ENCODE assay signal across 8 cellular contexts in genomic region chr12:643478-644292, GRCh38. TPM values are rescaled to one million over a fixed set of nuclear protein-coding genes. Genes with fewer than 3 reads are reported as not detected.
DNase-seq lines count a peak whose midpoint lies in the region; ATAC-seq and TF ChIP-seq lines count a peak whose summit lies in the region.

No MANE protein-coding gene starts in this region.

- peak; percentile 31 for TF ChIP-seq POLR2A in Raji (IDR thresholded peaks at IDR 0.05; ENCODE audit: insufficient read depth, low read depth, low read length)

- H3K9me3 ChIP-seq in neutrophil: no peaks in the 10 kb centered on the region

- H3K4me3 ChIP-seq in epithelial cell of proximal tubule (ENCODE audit: low read depth, low read length) (peak overlapping the region; percentile 60), neutrophil (ENCODE audit: low read depth in 1 of 2, low read length in 1 of 2) (peak overlapping the region; percentile 83 to 93)

- H3K36me3 ChIP-seq in neutrophil: peaks cover 19% of the 10 kb centered on the region

- DNase-seq in stimulated activated CD4-positive, alpha-beta T cell treated with anti-CD3 and anti-CD28 coated beads, Interleukin-4, amount 100 ng/mL, for 1 hour: peak; percentile 33
- no peak for DNase-seq in stimulated activated CD4-positive, alpha-beta T cell treated with anti-CD3 and anti-CD28 coated beads, Interleukin-12 subunit alpha, Interleukin-12 subunit beta, amount 100 ng/mL, for 4 hours
- DNase-seq in epithelial cell of proximal tubule (ENCODE audit: low read depth): no peak
- no peak for DNase-seq in central memory CD4-positive, alpha-beta T cell
- DNase-seq in HCEC 1CT: no peak

- TF ChIP-seq CTCF in epithelial cell of proximal tubule (conservative IDR thresholded peaks at IDR 0.05; ENCODE audit: low read depth, low read length) (no peak), neutrophil (IDR thresholded peaks at IDR 0.05) (no peak)

- no peak for ATAC-seq in HG03175 (IDR thresholded peaks at IDR 0.05; ENCODE audit: unreplicated experiment)

- no peaks in the 10 kb centered on the region for H3K27me3 ChIP-seq in neutrophil

- peaks cover 72% of the 10 kb centered on the region in 2 experiments for H3K4me1 ChIP-seq in neutrophil (ENCODE audit: control insufficient read depth in 1 of 2, insufficient read depth in 1 of 2, low read depth in 1 of 2, low read length in 1 of 2)

- H3K27ac ChIP-seq in neutrophil: peak overlapping the region; percentile 100

RNA-seq across cellular contexts. Expression of gene NINJ2, which starts 19.6 kb away (rescaled TPM):
- total RNA-seq in epithelial cell of proximal tubule: 1.1 TPM in 1 of 2 replicates, not detected in the other
